8 cellular contexts compared by ENCODE assay signal in genomic region chr7:73451780-73452398, GRCh38. TPM values are rescaled to one million over a fixed set of nuclear protein-coding genes. Genes with fewer than 3 reads are reported as not detected.
DNase-seq lines count a peak whose midpoint lies in the region; ATAC-seq and TF ChIP-seq lines count a peak whose summit lies in the region.

No MANE protein-coding gene starts in this region.

- H3K27ac Mint-ChIP-seq in Caco-2 (ENCODE audit: unreplicated experiment), result no peak overlapping the region

- ATAC-seq in HG02798 (IDR thresholded peaks at IDR 0.05; ENCODE audit: poor library complexity, unreplicated experiment) (peak; percentile 55), right lobe of liver (peak; percentile 80 to 91 (median 86))

- intact Hi-C loops in Caco-2 (cut with micrococcal nuclease; ENCODE audit: unreplicated experiment) (loop anchor here (2.0 kb wide), 1 partner anchor 109 kb away; no protein-coding TSS in a partner anchor), right lobe of liver (cut with DNase I) (no loop called here), uterus (cut with DNase I; ENCODE audit: low total_unique reads) (no loop called here)

- peaks cover 7% of the 10 kb centered on the region for H3K4me1 Mint-ChIP-seq in Caco-2 (ENCODE audit: low read depth, unreplicated experiment)

- 60% methylated on average over 5 of the region's 5 CpGs for WGBS in right lobe of liver (ENCODE audit: insufficient coverage, low coverage, low lambda C conversion rate, missing lambda C conversion rate)

- no peak overlapping the region for H3K4me3 Mint-ChIP-seq in Caco-2 (ENCODE audit: unreplicated experiment)

- H3K27ac ChIP-seq in right lobe of liver, result no peak overlapping the region
- H3K27ac ChIP-seq in uterus, result no peak overlapping the region

- H3K36me3 ChIP-seq in Caco-2 (ENCODE audit: control insufficient read depth, insufficient read depth, low read length) (peaks cover 6% of the 10 kb centered on the region), right lobe of liver (peaks cover 8 to 73% (median 33%) of the 10 kb centered on the region in 4 donors), uterus (no peaks in the 10 kb centered on the region)

- POLR2A ChIA-PET in Caco-2 (lab: Charles Lee), result interaction anchor here (0.9 kb wide), 1 partner anchor 143 kb away, joined by 3 read pairs; the partner anchor contains the start of gene NSUN5

- DNase-seq in Caco-2 (peak in 1 of 2 experiments; percentile 59), NOMO-1 (lab: John Stamatoyannopoulos, UW; ENCODE audit: unreplicated experiment in 2 of 2) (peak; percentile 38 to 95), cerebellum (ENCODE audit: low spot score) (peak; percentile 75), right lobe of liver (no peak), uterus (no peak), NCI-H1048 (lab: John Stamatoyannopoulos, UW) (no peak)
- no peak for DNase-seq in NK-92 treated with Interleukin-12 subunit alpha and Interleukin-12 subunit beta, amount 100 ng/mL, for 24 hours (lab: John Stamatoyannopoulos, UW)

- H3K27me3 ChIP-seq in Caco-2 (replicated peaks; ENCODE audit: control insufficient read depth, insufficient read depth, low read length) (no peaks in the 10 kb centered on the region), right lobe of liver (no peaks in the 10 kb centered on the region), uterus (no peaks in the 10 kb centered on the region)

- H3K27me3 Mint-ChIP-seq in Caco-2 (ENCODE audit: insufficient read depth, unreplicated experiment), result no peaks in the 10 kb centered on the region

- H3K9me3 ChIP-seq in Caco-2 (no peaks in the 10 kb centered on the region), right lobe of liver (no peaks in the 10 kb centered on the region), uterus (no peaks in the 10 kb centered on the region)

- CTCF ChIA-PET in Caco-2 (lab: Charles Lee), result interaction anchor here (0.8 kb wide), 1 partner anchor 139 kb away, joined by 6 read pairs; no protein-coding TSS in a partner anchor

- no peak for TF ChIP-seq POLR2A in right lobe of liver (IDR thresholded peaks at IDR 0.05)
- TF ChIP-seq POLR2A in uterus (IDR thresholded peaks at IDR 0.05), result no peak

- H3K9me3 Mint-ChIP-seq in Caco-2 (ENCODE audit: unreplicated experiment), result no peaks in the 10 kb centered on the region

- H3K36me3 Mint-ChIP-seq in Caco-2 (ENCODE audit: insufficient read depth, unreplicated experiment), result peaks cover 93% of the 10 kb centered on the region

- no peaks in the 10 kb centered on the region for H3K4me1 ChIP-seq in Caco-2
- peaks cover 0 to 10% (median 0%) of the 10 kb centered on the region in 4 donors for H3K4me1 ChIP-seq in right lobe of liver
- no peaks in the 10 kb centered on the region for H3K4me1 ChIP-seq in uterus

- BruUV-seq in Caco-2 (replicated peaks; lab: Mats Ljungman, UMichigan), result no TSS peak

- H3K4me3 ChIP-seq in Caco-2 (ENCODE audit: low read depth, low read length) (no peak overlapping the region), right lobe of liver (no peak overlapping the region), uterus (no peak overlapping the region)

- TF ChIP-seq CTCF in Caco-2 (IDR thresholded peaks at IDR 0.05; ENCODE audit: insufficient read depth in 1 of 2, low read depth in 1 of 2, low read length in 1 of 2, severe bottlenecking in 1 of 2, unreplicated experiment in 1 of 2) (peak; percentile 93 to 96), right lobe of liver (IDR thresholded peaks at IDR 0.05) (peak; percentile 97 to 98 (median 98)), uterus (IDR thresholded peaks at IDR 0.05) (peak; percentile 94 to 98 (median 95))

RNA-seq across cellular contexts. Expression of gene FZD9, which starts 18.3 kb away (rescaled TPM):
- 1.2 TPM in 2 replicates for total RNA-seq in Caco-2 (2022)
- 1.5 TPM for total RNA-seq in cerebellum
- under 1 TPM in 2 of 6 experiments, not detected in 4; 0.09 to 0.27 TPM for total RNA-seq in right lobe of liver
- 1 to 10 TPM in 1 of 4 donors, under 1 TPM in 2, not detected in 1; 0.55 to 1.5 (median 0.90) TPM for total RNA-seq in uterus

Comparison
In these comparisons a context has a peak if more than half of its experiments do, and no peak if none do; other contexts are left out.
1. DNase-seq: peak in NOMO-1 (2 of 2) and cerebellum (single experiment); none in right lobe of liver (0 of 3), uterus (0 of 2), NK-92 treated with Interleukin-12 subunit alpha and Interleukin-12 subunit beta, amount 100 ng/mL, for 24 hours (single experiment) and NCI-H1048 (single experiment).
2. Peak in every context shown above with its lines, with median percentiles within 50 percentile points of each other: CTCF ChIP-seq.